8 cellular contexts compared by ENCODE assay signal in the genomic region with DNA sequence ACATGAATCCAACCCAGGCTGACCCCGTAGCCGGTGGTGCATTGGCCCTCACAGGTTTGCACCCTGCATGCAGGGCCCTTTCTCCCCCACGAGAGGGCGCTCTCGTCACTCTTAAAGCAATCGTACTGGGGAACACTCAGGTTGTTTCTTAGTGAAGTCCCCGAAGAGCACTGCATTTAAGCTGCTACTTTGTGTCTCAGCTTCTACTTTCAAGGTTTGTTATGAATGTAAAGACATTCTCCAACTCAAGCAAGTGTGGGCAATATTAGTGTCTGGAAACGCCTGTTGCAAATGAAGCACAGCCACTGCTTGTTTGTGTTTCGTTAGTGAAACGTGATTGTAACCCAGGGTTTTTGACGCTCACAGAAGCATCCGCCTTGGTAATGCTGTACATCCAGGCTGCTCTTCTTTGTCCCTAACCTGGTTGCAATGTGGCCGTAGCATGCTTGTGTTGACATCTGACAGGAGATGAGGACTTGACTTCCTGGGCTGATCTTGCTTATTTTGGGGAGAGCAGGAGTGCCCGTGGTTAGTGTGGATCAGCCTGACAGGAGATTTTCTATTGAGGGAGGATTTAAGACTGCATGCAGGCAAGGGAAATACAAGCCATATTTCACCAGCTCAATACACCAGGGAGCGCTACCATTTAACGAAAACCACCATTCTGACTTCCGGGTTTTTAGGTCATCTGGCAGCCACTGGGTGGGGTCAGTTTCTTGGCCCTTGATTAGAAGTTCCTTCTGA.
DNase-seq lines count a peak whose midpoint lies in the region; ATAC-seq, FAIRE-seq and TF ChIP-seq lines count a peak whose summit lies in the region.

No MANE protein-coding gene starts in this region.

- intact Hi-C loops in pancreas (cut with DNase I) (no loop called here), thyroid gland (cut with DNase I) (no loop called here)

- H3K9ac ChIP-seq in MM.1S (ENCODE audit: low read length), result peak overlapping the region; percentile 16; the same call in 1 of the 2 replicates

- H3K27ac ChIP-seq in HEK293 (ENCODE audit: extremely low read depth, low read depth, low read length) (no peak overlapping the region), MM.1S (ENCODE audit: low read length) (peak overlapping the region; percentile 29; the same call in 1 of the 2 replicates), SJSA1 (no peak overlapping the region), pancreas (peak overlapping the region in 1 of 4 donors; percentile 22), thyroid gland (peak overlapping the region in 1 of 3 donors; percentile 19)

- POLR2A ChIA-PET in HEK293 (lab: Yijun Ruan, JAX), result no interaction called here

- 12 to 14% methylated on average over 17 of the region's 17 CpGs for WGBS in pancreas, 2 donors
- 4 to 13% methylated on average over 17 of the region's 17 CpGs for WGBS in thyroid gland, 2 donors

- peaks cover 2% of the 10 kb centered on the region for H3K9me3 Mint-ChIP-seq in glutamatergic neuron (ENCODE audit: unreplicated experiment)

- H3K27me3 Mint-ChIP-seq in glutamatergic neuron (ENCODE audit: unreplicated experiment), result no peaks in the 10 kb centered on the region

- peak overlapping the region; percentile 89 for H2AFZ ChIP-seq in MM.1S (ENCODE audit: low read length)

- H3K4me2 ChIP-seq in MM.1S (ENCODE audit: low read depth, low read length), result peak overlapping the region; percentile 78

- H3K27me3 ChIP-seq in MM.1S (replicated peaks; ENCODE audit: insufficient read depth, low read length) (no peaks in the 10 kb centered on the region), SJSA1 (replicated peaks) (no peaks in the 10 kb centered on the region), pancreas (no peaks in the 10 kb centered on the region), thyroid gland (no peaks in the 10 kb centered on the region)

- peaks cover 10% of the 10 kb centered on the region for H3K4me1 Mint-ChIP-seq in glutamatergic neuron (ENCODE audit: low read depth, unreplicated experiment)

- no peaks in the 10 kb centered on the region for H3K79me2 ChIP-seq in MM.1S (ENCODE audit: low read length)

- CTCF ChIA-PET in HEK293 (lab: Yijun Ruan, JAX), result interaction anchor here (0.5 to 2.8 kb wide), 42 partner anchors 9 to 1509 kb away, joined by 3 to 15 read pairs (median 3); no protein-coding TSS in a partner anchor

- no peaks in the 10 kb centered on the region for H3K4me1 ChIP-seq in HEK293 (ENCODE audit: control insufficient read depth, insufficient read depth, low read length)
- H3K4me1 ChIP-seq in MM.1S (ENCODE audit: low read length), result no peaks in the 10 kb centered on the region
- H3K4me1 ChIP-seq in SJSA1 (replicated peaks), result 0 out of 2 replicates have a peak, but pooled peaks cover 3% of the 10 kb centered on the region
- peaks cover 0 to 3% (median 0%) of the 10 kb centered on the region in 3 donors for H3K4me1 ChIP-seq in pancreas
- H3K4me1 ChIP-seq in thyroid gland, result peaks cover 0 to 3% of the 10 kb centered on the region in 2 donors

- no peak for TF ChIP-seq POLR2A in thyroid gland (IDR thresholded peaks at IDR 0.05)

- no peaks in the 10 kb centered on the region for H3K9me3 ChIP-seq in HEK293 (ENCODE audit: control insufficient read depth, insufficient read depth, low read depth, low read length)
- H3K9me3 ChIP-seq in MM.1S (replicated peaks; ENCODE audit: insufficient read depth, low read length), result no peaks in the 10 kb centered on the region
- no peaks in the 10 kb centered on the region for H3K9me3 ChIP-seq in SJSA1 (replicated peaks)
- no peaks in the 10 kb centered on the region for H3K9me3 ChIP-seq in pancreas
- H3K9me3 ChIP-seq in thyroid gland, result no peaks in the 10 kb centered on the region

- H4K20me1 ChIP-seq in MM.1S (ENCODE audit: insufficient read depth, low read length), result no peaks in the 10 kb centered on the region

- H3F3A ChIP-seq in MM.1S (ENCODE audit: insufficient read depth, low read length), result peaks cover 5% of the 10 kb centered on the region; the same call in 1 of the 2 replicates

- no peaks in the 10 kb centered on the region for H3K9me2 ChIP-seq in MM.1S (replicated peaks; ENCODE audit: insufficient read depth, low read length)

- ATAC-seq in pancreas, result peak; percentile 96 to 99 (median 98)

- peak; percentile 84 for TF ChIP-seq CTCF in HEK293 (tag by site-specific recombination; IDR thresholded peaks at IDR 0.05)
- TF ChIP-seq CTCF in MM.1S (IDR thresholded peaks at IDR 0.05; ENCODE audit: low read length), result peak; percentile 96
- TF ChIP-seq CTCF in glutamatergic neuron (IDR thresholded peaks at IDR 0.05; ENCODE audit: partially characterized antibody, unreplicated experiment), result peak; percentile 98
- peak; percentile 93 to 97 (median 94) for TF ChIP-seq CTCF in pancreas (IDR thresholded peaks at IDR 0.05)
- TF ChIP-seq CTCF in thyroid gland (IDR thresholded peaks at IDR 0.05), result peak; percentile 84 to 97 (median 92)

- DNase-seq in GM04504 (ENCODE audit: low read depth) (peak; percentile 42), MM.1S (peak; percentile 82), SJSA1 (ENCODE audit: low read depth in 1 of 2, low spot score in 2 of 2) (peak; percentile 66 to 68), glutamatergic neuron (peak; percentile 88), pancreas (peak; percentile 45 to 87 (median 74)), thyroid gland (peak; percentile 78 to 88)
- DNase-seq in activated naive CD4-positive, alpha-beta T cell treated with anti-CD3 and anti-CD28 coated beads, Interleukin-2, amount 50 U/mL, for 16 hours, result peak; percentile 76

- no peak for FAIRE-seq in pancreas (lab: Jason Lieb, UNC)

- no peak overlapping the region for H3K4me3 ChIP-seq in HEK293 (ENCODE audit: low read depth, low read length)
- H3K4me3 ChIP-seq in MM.1S (ENCODE audit: low read length), result peak overlapping the region; percentile 59
- peak overlapping the region; percentile 18 for H3K4me3 ChIP-seq in SJSA1
- H3K4me3 ChIP-seq in pancreas, result peak overlapping the region in 3 of 4 donors; percentile 16 to 43 (median 25)
- H3K4me3 ChIP-seq in thyroid gland (replicated peaks in 1 of 3), result peak overlapping the region in 1 of 3 donors; percentile 12

- H3K4me3 Mint-ChIP-seq in glutamatergic neuron (ENCODE audit: unreplicated experiment), result peak overlapping the region; percentile 73

- H3K36me3 ChIP-seq in HEK293 (ENCODE audit: control insufficient read depth in 2 of 2, insufficient read depth in 1 of 2, low read length in 2 of 2), result no peaks in the 10 kb centered on the region
- no peaks in the 10 kb centered on the region for H3K36me3 ChIP-seq in MM.1S (replicated peaks; ENCODE audit: insufficient read depth, low read length)
- H3K36me3 ChIP-seq in SJSA1, result no peaks in the 10 kb centered on the region
- H3K36me3 ChIP-seq in pancreas, result no peaks in the 10 kb centered on the region
- H3K36me3 ChIP-seq in thyroid gland, result no peaks in the 10 kb centered on the region

- H3K27ac Mint-ChIP-seq in glutamatergic neuron (ENCODE audit: unreplicated experiment), result peak overlapping the region; percentile 94

- H3K36me3 Mint-ChIP-seq in glutamatergic neuron (ENCODE audit: unreplicated experiment), result no peaks in the 10 kb centered on the region

TF ChIP-seq in HEK293, 187 proteins besides CTCF, POLR2A, EP300 and RAD21:
- TF ChIP-seq TRIM28 (IDR thresholded peaks at IDR 0.05; ENCODE audit: borderline replicate concordance, low read length) (peak; percentile 75; the same call in 1 of the 2 replicates), SCRT2 (tag by site-specific recombination; IDR thresholded peaks at IDR 0.05) (peak; percentile 76), MZF1 (tag by site-specific recombination; IDR thresholded peaks at IDR 0.05; ENCODE audit: borderline replicate concordance) (peak; percentile 59; the same call in 1 of the 2 replicates), ZNF2 (tag by site-specific recombination; IDR thresholded peaks at IDR 0.05) (peak; percentile 68; the same call in 1 of the 2 replicates), ZNF660 (tag by site-specific recombination; IDR thresholded peaks at IDR 0.05) (peak; percentile 53; the same call in 1 of the 2 replicates), ZSCAN30 (tag by site-specific recombination; IDR thresholded peaks at IDR 0.05) (peak; percentile 43; the same call in 1 of the 2 replicates), ZNF510 (tag by site-specific recombination; IDR thresholded peaks at IDR 0.05; ENCODE audit: insufficient replicate concordance) (no peak), ZNF654 (tag by site-specific recombination; IDR thresholded peaks at IDR 0.05; ENCODE audit: low read depth) (peak; percentile 95)
- TF ChIP-seq, protein P1, sequence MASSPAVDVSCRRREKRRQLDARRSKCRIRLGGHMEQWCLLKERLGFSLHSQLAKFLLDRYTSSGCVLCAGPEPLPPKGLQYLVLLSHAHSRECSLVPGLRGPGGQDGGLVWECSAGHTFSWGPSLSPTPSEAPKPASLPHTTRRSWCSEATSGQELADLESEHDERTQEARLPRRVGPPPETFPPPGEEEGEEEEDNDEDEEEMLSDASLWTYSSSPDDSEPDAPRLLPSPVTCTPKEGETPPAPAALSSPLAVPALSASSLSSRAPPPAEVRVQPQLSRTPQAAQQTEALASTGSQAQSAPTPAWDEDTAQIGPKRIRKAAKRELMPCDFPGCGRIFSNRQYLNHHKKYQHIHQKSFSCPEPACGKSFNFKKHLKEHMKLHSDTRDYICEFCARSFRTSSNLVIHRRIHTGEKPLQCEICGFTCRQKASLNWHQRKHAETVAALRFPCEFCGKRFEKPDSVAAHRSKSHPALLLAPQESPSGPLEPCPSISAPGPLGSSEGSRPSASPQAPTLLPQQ (tag by site-specific recombination; IDR thresholded peaks at IDR 0.05), result no peak
